In genomic region chr14:89391556-89391955, GRCh38 we compare ENCODE assay signal across 1 cellular context.
TF ChIP-seq lines count a peak whose summit lies in the region.

No MANE protein-coding gene starts in this region.

TF ChIP-seq in GM23338, 12 proteins besides CTCF, POLR2A, EP300 and RAD21 (continued from another document):
- TF ChIP-seq REST (IDR thresholded peaks at IDR 0.05; ENCODE audit: unreplicated experiment) (no peak), ZNF114 (CRISPR knock-in tag; IDR thresholded peaks at IDR 0.05) (no peak), ZNF331 (CRISPR knock-in tag; IDR thresholded peaks at IDR 0.05; ENCODE audit: low read depth) (no peak), CREB1 (CRISPR knock-in tag; IDR thresholded peaks at IDR 0.05; ENCODE audit: low read depth) (no peak), POLR2AphosphoS5 (IDR thresholded peaks at IDR 0.05; ENCODE audit: low read depth) (no peak), ETS1 (IDR thresholded peaks at IDR 0.05) (no peak), NANOG (IDR thresholded peaks at IDR 0.05; ENCODE audit: borderline replicate concordance) (no peak)
TF ChIP-seq in GM23338: peak in this region for 0.
